In the genomic region with DNA sequence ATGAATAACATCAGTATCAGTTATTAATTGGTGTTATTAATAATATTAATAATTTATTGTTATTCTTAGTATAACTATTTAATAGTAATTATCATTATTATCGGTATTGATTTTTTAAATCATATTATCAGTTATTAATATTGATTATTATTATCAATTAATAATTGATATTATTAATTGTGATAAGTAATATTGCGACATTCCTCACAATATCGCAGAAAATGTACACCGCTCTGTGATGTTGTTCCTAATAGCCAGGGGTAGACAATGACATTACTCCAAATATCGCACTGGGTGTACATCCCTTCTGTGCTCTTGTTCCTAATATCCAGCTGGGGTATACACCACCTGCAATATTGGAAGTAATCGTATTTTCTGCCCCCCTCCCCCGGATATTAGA, we compare ENCODE assay signal across 26 cellular contexts.
"Had no signal": no experiment of that assay in that cellular context is flagged by ENCODE, and none has a peak within 500 bp of the region (broad histone marks: within the 10 kb centered on the region; RNA-seq: fewer than 3 reads in every experiment).

No MANE protein-coding gene starts in this region.

- ATAC-seq: Panc1, SK-N-SH treated with all-trans-retinoic acid at 6 μM for 48 hours, T-cell had no signal

- H3K9me3 ChIP-seq: ascending aorta, MG63 had no signal

- H3K27ac ChIP-seq: ascending aorta, cardiac muscle cell, WERI-Rb-1 had no signal

- H3K4me3 ChIP-seq: ascending aorta, cardiac muscle cell, MG63 had no signal

- H3K4me1 ChIP-seq: ascending aorta had no signal

- H3K36me3 ChIP-seq: ascending aorta, cardiac muscle cell, MG63, WERI-Rb-1 had no signal

- H3K27me3 ChIP-seq: ascending aorta, MG63 had no signal

- DNase-seq: activated CD4-positive, alpha-beta T cell treated with anti-CD3 and anti-CD28 coated beads for 36 hours; activated CD4-positive, alpha-beta T cell treated with anti-CD3 and anti-CD28 coated beads, Interleukin-2, amount 10 ng/mL, durations not matched to agents 7 days and 5 days; activated CD4-positive, alpha-beta T cell treated with anti-CD3 and anti-CD28 coated beads, Interleukin-2, amount 50 U/mL, for 48 hours; activated gamma-delta T cell; activated naive CD4-positive, alpha-beta T cell treated with Interleukin-2 at 50 U/mL for 16 hours; activated naive CD8-positive, alpha-beta T cell treated with anti-CD3 and anti-CD28 coated beads, Interleukin-2, amount 10 ng/mL, durations not matched to agents 7 days and 5 days; activated T-cell treated with anti-CD3 and anti-CD28 coated beads, Interleukin-2, amount 50 U/mL, for 24 hours; amygdala; KG1; MG63; NCI-H1092; NCI-H1436 treated with DMSO at 0.1 percent for 48 hours; NCI-H1694 treated with DMSO at 0.1 percent for 48 hours; NCI-H2029; NCI-H345; NCI-H524 treated with DMSO at 0.1 percent for 48 hours; RPMI8226; SHP77 treated with DMSO at 0.1 percent for 48 hours; T-cell; T-helper 2 cell; T-helper 9 cell; WERI-Rb-1 had no signal
